8 cellular contexts compared by ENCODE assay signal in genomic region chr6:31197559-31198305, GRCh38. TPM values are rescaled to one million over a fixed set of nuclear protein-coding genes. Genes with fewer than 3 reads are reported as not detected.
DNase-seq lines count a peak whose midpoint lies in the region; ATAC-seq and TF ChIP-seq lines count a peak whose summit lies in the region.

No MANE protein-coding gene starts in this region.

- peaks cover 39% of the 10 kb centered on the region for H3K79me2 ChIP-seq in OCI-LY3 (ENCODE audit: low read length)

- no peaks in the 10 kb centered on the region for H3K36me3 ChIP-seq in HUES64 (ENCODE audit: insufficient read depth, low read length)
- peaks cover 21% of the 10 kb centered on the region for H3K36me3 ChIP-seq in OCI-LY3 (replicated peaks; ENCODE audit: low read depth, low read length)

- no peak overlapping the region; the same call in 1 of the 2 replicates for H2AFZ ChIP-seq in OCI-LY3 (ENCODE audit: low read depth, low read length)

- no peak overlapping the region; the same call in 1 of the 2 replicates for H3K27ac ChIP-seq in HUES64 (ENCODE audit: low read depth, low read length)
- H3K27ac ChIP-seq in OCI-LY3 (ENCODE audit: low read length): peak overlapping the region; percentile 90
- peak overlapping the region; percentile 88 for H3K27ac ChIP-seq in epithelial cell of prostate

- H3K4me3 ChIP-seq in HUES64 (ENCODE audit: low read length) (peak overlapping the region; percentile 75), OCI-LY3 (ENCODE audit: low read length) (peak overlapping the region; percentile 91)

- H4K20me1 ChIP-seq in OCI-LY3 (ENCODE audit: insufficient read depth, low read length): no peaks in the 10 kb centered on the region

- H3K4me1 ChIP-seq in HUES64 (ENCODE audit: insufficient read depth, low read length) (peaks cover 6% of the 10 kb centered on the region), OCI-LY3 (ENCODE audit: low read length) (peaks cover 28% of the 10 kb centered on the region)

- DNase-seq in COR-L47 (lab: John Stamatoyannopoulos, UW) (peak; percentile 92), activated T-cell treated with anti-CD3 and anti-CD28 coated beads for 1 hour (ENCODE audit: low read depth) (peak; percentile 87), epithelial cell of prostate (ENCODE audit: low read depth, low spot score) (no peak), mucosa of gallbladder (ENCODE audit: low spot score) (peak; percentile 94)
- peak; percentile 88 for DNase-seq in stimulated activated CD8-positive, alpha-beta memory T cell treated with anti-CD3 and anti-CD28 coated beads, Interleukin-4, amount 100 ng/mL, for 24 hours (ENCODE audit: low read depth)

- ATAC-seq in GM21447 (IDR thresholded peaks at IDR 0.05; ENCODE audit: unreplicated experiment): peak; percentile 68

- H3K9ac ChIP-seq in HUES64 (ENCODE audit: low read depth, low read length): peak overlapping the region; percentile 21; the same call in 1 of the 2 replicates
- H3K9ac ChIP-seq in OCI-LY3 (ENCODE audit: low read length): peak overlapping the region; percentile 94

- WGBS in HUES64: 1% methylated on average over 45 of the region's 45 CpGs

- H3K9me3 ChIP-seq in HUES64 (ENCODE audit: insufficient read depth, low read depth, low read length) (peaks cover 3% of the 10 kb centered on the region; the same call in 1 of the 2 replicates), OCI-LY3 (ENCODE audit: insufficient read depth, low read length) (peaks cover 10% of the 10 kb centered on the region; the same call in 1 of the 2 replicates)

- no peak for TF ChIP-seq CTCF in OCI-LY3 (IDR thresholded peaks at IDR 0.05; ENCODE audit: low read depth, low read length)

- H3K4me2 ChIP-seq in OCI-LY3 (ENCODE audit: low read length): peak overlapping the region; percentile 73

- H3K27me3 ChIP-seq in HUES64 (ENCODE audit: insufficient read depth, low read length): no peaks in the 10 kb centered on the region
- H3K27me3 ChIP-seq in OCI-LY3 (ENCODE audit: low read depth, low read length): no peaks in the 10 kb centered on the region

RNA-seq across cellular contexts. Expression of gene POU5F1, which starts 27.2 kb away (rescaled TPM):
- 1,581 TPM for polyA plus RNA-seq in HUES64 (2013, experiment 1 of 2)
- polyA plus RNA-seq in HUES64 (2013, experiment 2 of 2): 1,420 TPM
- total RNA-seq in mucosa of gallbladder: 9.7 TPM

RNA-seq across cellular contexts. Expression of gene TCF19, which starts 39.3 kb away (rescaled TPM):
- polyA plus RNA-seq in HUES64 (2013, experiment 1 of 2): 8.8 TPM
- polyA plus RNA-seq in HUES64 (2013, experiment 2 of 2): 8.7 TPM
- total RNA-seq in mucosa of gallbladder: 4.8 TPM

RNA-seq across cellular contexts. Expression of gene CCHCR1, which starts 40.1 kb away (rescaled TPM):
- polyA plus RNA-seq in HUES64 (2013, experiment 1 of 2): 20.2 TPM
- 25.1 TPM for polyA plus RNA-seq in HUES64 (2013, experiment 2 of 2)
- 28.8 TPM for total RNA-seq in mucosa of gallbladder

RNA-seq across cellular contexts. Expression of gene PSORS1C2, which starts 58.9 kb away (rescaled TPM):
- 1.2 TPM for polyA plus RNA-seq in HUES64 (2013, experiment 1 of 2)
- polyA plus RNA-seq in HUES64 (2013, experiment 2 of 2): 0.95 TPM
- not detected for total RNA-seq in mucosa of gallbladder
